Comparison of ENCODE assay signal across 17 cellular contexts in genomic region chr6:157173756-157174155, GRCh38.
DNase-seq lines count a peak whose midpoint lies in the region; ATAC-seq and TF ChIP-seq lines count a peak whose summit lies in the region.
"Had no signal": no experiment of that assay in that cellular context is flagged by ENCODE, and none has a peak within 500 bp of the region (broad histone marks: within the 10 kb centered on the region; RNA-seq: fewer than 3 reads in every experiment).

No MANE protein-coding gene starts in this region.

- H3K4me3 Mint-ChIP-seq in GM23338: no peak overlapping the region
- no peak overlapping the region for H3K4me3 Mint-ChIP-seq in neural crest cell
- H3K4me3 Mint-ChIP-seq: CD4-positive, CD25-positive, alpha-beta regulatory T cell had no signal

- no peaks in the 10 kb centered on the region for H4K20me1 ChIP-seq in GM23338 (replicated peaks; ENCODE audit: insufficient read depth)

- H3F3A ChIP-seq in GM23338 (replicated peaks; ENCODE audit: low read depth): no peaks in the 10 kb centered on the region

- no peaks in the 10 kb centered on the region for H3K36me3 ChIP-seq in GM23338 (ENCODE audit: insufficient read depth)
- peaks cover 15% of the 10 kb centered on the region for H3K36me3 ChIP-seq in adipocyte (ENCODE audit: control insufficient read depth, insufficient read depth, low read length, severe bottlenecking)
- peaks cover 10% of the 10 kb centered on the region for H3K36me3 ChIP-seq in WERI-Rb-1

- peaks cover 5% of the 10 kb centered on the region for H3K27me3 Mint-ChIP-seq in GM23338 (ENCODE audit: insufficient read depth, low read depth, poor library complexity)
- H3K27me3 Mint-ChIP-seq in neural crest cell (ENCODE audit: low read depth): no peaks in the 10 kb centered on the region
- H3K27me3 Mint-ChIP-seq: CD4-positive, CD25-positive, alpha-beta regulatory T cell had no signal

- TF ChIP-seq CTCF in GM23338 (conservative IDR thresholded peaks at IDR 0.05; ENCODE audit: low read depth in 2 of 2) (no peak), neural crest cell (conservative IDR thresholded peaks at IDR 0.05) (no peak), WERI-Rb-1 (IDR thresholded peaks at IDR 0.05; ENCODE audit: low read depth, low read length) (no peak)

- H3K27ac ChIP-seq in GM23338 (ENCODE audit: low read depth) (no peak overlapping the region), WERI-Rb-1 (no peak overlapping the region)
- H3K27ac ChIP-seq: A549 had no signal

- H3K27ac Mint-ChIP-seq in GM23338 (peak overlapping the region; percentile 74), neural crest cell (ENCODE audit: unreplicated experiment) (peak overlapping the region; percentile 54)

- no peaks in the 10 kb centered on the region for H3K27me3 ChIP-seq in GM23338 (ENCODE audit: insufficient read depth)
- no peaks in the 10 kb centered on the region for H3K27me3 ChIP-seq in adipocyte (replicated peaks; ENCODE audit: control insufficient read depth, insufficient read depth, low read length)
- no peaks in the 10 kb centered on the region for H3K27me3 ChIP-seq in WERI-Rb-1 (ENCODE audit: insufficient read depth, low read depth, severe bottlenecking)

- 0 out of 3 replicates have a peak, but pooled peaks cover 4% of the 10 kb centered on the region for H3K36me3 Mint-ChIP-seq in GM23338 (ENCODE audit: low read depth)
- H3K36me3 Mint-ChIP-seq in neural crest cell (ENCODE audit: low read depth): peaks cover 3% of the 10 kb centered on the region

- H3K79me2 ChIP-seq in GM23338 (replicated peaks; ENCODE audit: insufficient read depth): no peaks in the 10 kb centered on the region

- H3K4me1 ChIP-seq in GM23338 (ENCODE audit: insufficient read depth) (peaks cover 9% of the 10 kb centered on the region), adipocyte (ENCODE audit: control insufficient read depth, insufficient read depth, low read length) (no peaks in the 10 kb centered on the region)
- H3K4me1 ChIP-seq: A549 had no signal

- H3K9me3 ChIP-seq in adipocyte (ENCODE audit: control insufficient read depth, low read length): no peaks in the 10 kb centered on the region
- H3K9me3 ChIP-seq in WERI-Rb-1 (ENCODE audit: severe bottlenecking): no peaks in the 10 kb centered on the region
- H3K9me3 ChIP-seq: A549 had no signal

- H3K4me2 ChIP-seq in GM23338: no peak overlapping the region
- H3K4me2 ChIP-seq: A549 had no signal

- H3K4me1 Mint-ChIP-seq in GM23338 (peaks cover 39% of the 10 kb centered on the region), neural crest cell (peaks cover 5% of the 10 kb centered on the region)

- H2AFZ ChIP-seq in GM23338: no peak overlapping the region

- H3K4me3 ChIP-seq in GM23338: no peak overlapping the region
- no peak overlapping the region for H3K4me3 ChIP-seq in adipocyte (ENCODE audit: low read length)
- no peak overlapping the region for H3K4me3 ChIP-seq in WERI-Rb-1 (ENCODE audit: low read depth, low read length)
- H3K4me3 ChIP-seq: A549 had no signal

- ATAC-seq in GM23338: peak; percentile 22; the same call in 1 of the 3 replicates
- ATAC-seq in GM18498 (IDR thresholded peaks at IDR 0.05; ENCODE audit: unreplicated experiment): no peak
- ATAC-seq in HG02798 (IDR thresholded peaks at IDR 0.05; ENCODE audit: poor library complexity, unreplicated experiment): no peak
- ATAC-seq: A549, Right ventricle myocardium inferior had no signal

- no peaks in the 10 kb centered on the region for H3K9me3 Mint-ChIP-seq in GM23338
- H3K9me3 Mint-ChIP-seq in neural crest cell: no peaks in the 10 kb centered on the region
- H3K9me3 Mint-ChIP-seq: CD4-positive, CD25-positive, alpha-beta regulatory T cell had no signal

- no peaks in the 10 kb centered on the region for H3K9me2 ChIP-seq in GM23338 (ENCODE audit: insufficient read depth)

- H3K9ac ChIP-seq in adipocyte (ENCODE audit: low read length): no peak overlapping the region

- no peak for DNase-seq in GM23338 (ENCODE audit: low spot score)
- DNase-seq in adipocyte (ENCODE audit: low read depth): peak; percentile 31
- DNase-seq in fibroblast of gingiva (ENCODE audit: low read depth): peak; percentile 8
- no peak for DNase-seq in neural crest cell (ENCODE audit: low read depth, low spot score)
- DNase-seq in WERI-Rb-1: no peak
- DNase-seq in HPDE6-E6E7 (ENCODE audit: extremely low spot score): no peak
- DNase-seq: CD4-positive, CD25-positive, alpha-beta regulatory T cell; HCEC 1CT; MV-4-11; NCI-H187; NCI-H446; NCI-H526; OCI-M1 had no signal

TF ChIP-seq in GM23338, 12 proteins besides CTCF, POLR2A, EP300 and RAD21 (continues in another document):
- TF ChIP-seq REST (IDR thresholded peaks at IDR 0.05; ENCODE audit: unreplicated experiment) (no peak), EZH2phosphoT487 (IDR thresholded peaks at IDR 0.05; ENCODE audit: unreplicated experiment) (no peak), ZNF114 (CRISPR knock-in tag; IDR thresholded peaks at IDR 0.05) (no peak), ZNF331 (CRISPR knock-in tag; IDR thresholded peaks at IDR 0.05; ENCODE audit: low read depth) (no peak), NANOG (IDR thresholded peaks at IDR 0.05; ENCODE audit: borderline replicate concordance) (no peak), EZH2 (IDR thresholded peaks at IDR 0.05; ENCODE audit: low read depth, unreplicated experiment) (no peak), STAT1 (IDR thresholded peaks at IDR 0.05; ENCODE audit: unreplicated experiment) (no peak), POLR2AphosphoS5 (IDR thresholded peaks at IDR 0.05; ENCODE audit: low read depth) (no peak), ETS1 (IDR thresholded peaks at IDR 0.05) (no peak)

Comparison
In these comparisons a context has a peak if more than half of its experiments do, and no peak if none do; other contexts are left out.
1. DNase-seq: peak in adipocyte (single experiment) and fibroblast of gingiva (single experiment); none in GM23338 (single experiment), neural crest cell (single experiment), WERI-Rb-1 (single experiment) and HPDE6-E6E7 (single experiment).